In the genomic region with DNA sequence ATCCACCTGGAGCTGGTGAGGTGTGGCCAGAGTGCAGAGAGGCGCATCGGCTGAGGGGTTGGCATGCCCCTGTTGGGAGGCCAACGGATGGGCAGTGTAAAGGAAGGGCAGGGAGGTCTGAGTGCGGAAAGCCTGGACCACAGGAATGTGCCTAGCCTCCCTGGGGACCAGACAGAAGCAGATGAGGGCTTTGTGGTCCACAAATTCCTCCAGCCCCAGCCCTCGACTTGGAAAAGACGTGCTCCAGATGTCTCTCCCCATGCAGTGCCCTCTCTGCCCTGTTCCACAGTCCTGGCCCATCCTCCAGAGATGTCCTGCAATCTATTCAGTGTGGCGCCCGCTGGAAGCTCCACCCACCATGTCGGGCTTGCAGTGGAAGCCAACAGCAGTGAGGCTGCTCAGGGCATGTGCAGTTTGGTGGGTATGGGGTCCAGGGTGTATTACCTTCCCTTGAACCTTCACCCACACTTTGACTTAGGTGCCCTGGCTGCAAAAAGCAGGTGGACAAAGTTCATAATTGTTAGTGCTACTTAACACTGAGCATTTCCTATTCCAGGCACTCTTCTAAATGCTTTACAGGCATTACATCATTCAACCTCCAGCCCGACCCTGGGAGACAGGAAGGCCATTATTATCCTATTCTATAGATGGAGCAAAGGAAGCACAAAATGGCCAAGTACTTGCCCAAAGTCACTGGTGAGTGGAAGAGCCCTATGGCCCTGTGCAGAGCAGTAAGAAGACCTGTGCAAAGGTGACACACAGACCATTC, we compare ENCODE assay signal across 27 cellular contexts.
A peak's percentile ranks its signal among the peaks of the same experiment; 100 is the strongest.
DNase-seq lines count a peak whose midpoint lies in the region; ATAC-seq, FAIRE-seq and TF ChIP-seq lines count a peak whose summit lies in the region.
"Had no signal": no experiment of that assay in that cellular context is flagged by ENCODE, and none has a peak within 500 bp of the region (broad histone marks: within the 10 kb centered on the region; RNA-seq: fewer than 3 reads in every experiment).

No MANE protein-coding gene starts in this region.

- no peaks in the 10 kb centered on the region for H3K27me3 Mint-ChIP-seq in mesothelial cell of epicardium (ENCODE audit: low read depth)
- H3K27me3 Mint-ChIP-seq: activated naive CD8-positive, alpha-beta T cell had no signal

- no peak overlapping the region for H3K27ac Mint-ChIP-seq in mesothelial cell of epicardium
- H3K27ac Mint-ChIP-seq: activated CD8-positive, alpha-beta memory T cell treated with anti-CD3 and anti-CD28 coated beads, Interleukin-2, amount 10 ng/mL, durations not matched to agents 7 days and 5 days; activated naive CD8-positive, alpha-beta T cell; activated T-helper 1 cell treated with anti-CD3 and anti-CD28 coated beads, Interleukin-12 subunit alpha, Interleukin-12 subunit beta, Interleukin-2, Interleukin-4 antibody, amounts not matched to agents 30 ng/mL and 10 ng/mL and 1 ng/mL, durations not matched to agents 14 hours and 24 hours and 36 hours; immature natural killer cell; T-cell had no signal

- DNase-seq in NCI-H146 (lab: John Stamatoyannopoulos, UW) (peak; percentile 11), NCI-H146 treated with DMSO at 0.1 percent for 48 hours (lab: John Stamatoyannopoulos, UW; ENCODE audit: unreplicated experiment) (no peak), adipocyte (ENCODE audit: low read depth) (peak; percentile 21), islet precursor cell (peak; percentile 74), urothelium cell line (ENCODE audit: low spot score) (peak; percentile 87), DMS153 treated with DMSO at 0.1 percent for 48 hours (lab: John Stamatoyannopoulos, UW; ENCODE audit: unreplicated experiment) (no peak), mesothelial cell of epicardium (ENCODE audit: low spot score in 2 of 2, unreplicated experiment in 2 of 2) (no peak)
- DNase-seq: 8988T; activated CD4-positive, alpha-beta T cell treated with anti-CD3 and anti-CD28 coated beads for 48 hours; activated CD8-positive, alpha-beta memory T cell treated with anti-CD3 and anti-CD28 coated beads, Interleukin-2, amount 10 ng/mL, durations not matched to agents 7 days and 5 days; body of pancreas; C1 segment of cervical spinal cord; GF-D8; heart right ventricle; immature natural killer cell; NCI-H748 treated with DMSO at 0.1 percent for 48 hours; stimulated activated CD4-positive, alpha-beta T cell treated with anti-CD3 and anti-CD28 coated beads, Interleukin-12 subunit alpha, Interleukin-12 subunit beta, amount 100 ng/mL, for 4 hours; stimulated activated CD8-positive, alpha-beta memory T cell treated with anti-CD3 and anti-CD28 coated beads, Interleukin-4, amount 100 ng/mL, for 48 hours; T-cell had no signal

- H3K4me3 ChIP-seq in adipocyte (ENCODE audit: low read length): no peak overlapping the region
- H3K4me3 ChIP-seq: body of pancreas, HAP-1, heart right ventricle, vagina had no signal

- H3K4me1 Mint-ChIP-seq in mesothelial cell of epicardium: peaks cover 56% of the 10 kb centered on the region
- H3K4me1 Mint-ChIP-seq: activated CD8-positive, alpha-beta memory T cell treated with anti-CD3 and anti-CD28 coated beads, Interleukin-2, amount 10 ng/mL, durations not matched to agents 7 days and 5 days; immature natural killer cell; T-cell had no signal

- no peak overlapping the region for H3K4me3 Mint-ChIP-seq in mesothelial cell of epicardium
- H3K4me3 Mint-ChIP-seq: activated CD8-positive, alpha-beta memory T cell treated with anti-CD3 and anti-CD28 coated beads, Interleukin-2, amount 10 ng/mL, durations not matched to agents 7 days and 5 days; activated naive CD8-positive, alpha-beta T cell; activated T-helper 1 cell treated with anti-CD3 and anti-CD28 coated beads, Interleukin-12 subunit alpha, Interleukin-12 subunit beta, Interleukin-2, Interleukin-4 antibody, amounts not matched to agents 30 ng/mL and 10 ng/mL and 1 ng/mL, durations not matched to agents 14 hours and 24 hours and 36 hours; immature natural killer cell; T-cell had no signal

- no peak for TF ChIP-seq CTCF in mesothelial cell of epicardium (IDR thresholded peaks at IDR 0.05; ENCODE audit: unreplicated experiment)

- peaks cover 38% of the 10 kb centered on the region for H3K27me3 ChIP-seq in adipocyte (replicated peaks; ENCODE audit: control insufficient read depth, insufficient read depth, low read length)
- H3K27me3 ChIP-seq: body of pancreas, vagina had no signal

- FAIRE-seq in urothelium cell line (lab: Jason Lieb, UNC): peak; percentile 69
- FAIRE-seq: colon, GM12892 had no signal

- peaks cover 20% of the 10 kb centered on the region for H3K4me1 ChIP-seq in adipocyte (ENCODE audit: control insufficient read depth, insufficient read depth, low read length)
- H3K4me1 ChIP-seq: body of pancreas had no signal

- no peaks in the 10 kb centered on the region for H3K36me3 Mint-ChIP-seq in mesothelial cell of epicardium
- H3K36me3 Mint-ChIP-seq: activated CD8-positive, alpha-beta memory T cell treated with anti-CD3 and anti-CD28 coated beads, Interleukin-2, amount 10 ng/mL, durations not matched to agents 7 days and 5 days; activated naive CD8-positive, alpha-beta T cell; immature natural killer cell; T-cell had no signal

- no peaks in the 10 kb centered on the region for H3K9me3 ChIP-seq in adipocyte (ENCODE audit: control insufficient read depth, low read length)
- H3K9me3 ChIP-seq: body of pancreas, HAP-1, heart right ventricle, vagina had no signal

- no peak overlapping the region for H3K9ac ChIP-seq in adipocyte (ENCODE audit: low read length)

- no peak for ATAC-seq in HG02840 (IDR thresholded peaks at IDR 0.05; ENCODE audit: low FRiP score, unreplicated experiment)
- ATAC-seq: activated CD8-positive, alpha-beta memory T cell treated with anti-CD3 and anti-CD28 coated beads, Interleukin-2, amount 10 ng/mL, durations not matched to agents 7 days and 5 days; body of pancreas; heart right ventricle; Right ventricle myocardium inferior; T-cell had no signal

- H3K9me3 Mint-ChIP-seq in mesothelial cell of epicardium: no peaks in the 10 kb centered on the region
- H3K9me3 Mint-ChIP-seq: activated T-helper 1 cell treated with anti-CD3 and anti-CD28 coated beads, Interleukin-12 subunit alpha, Interleukin-12 subunit beta, Interleukin-2, Interleukin-4 antibody, amounts not matched to agents 30 ng/mL and 10 ng/mL and 1 ng/mL, durations not matched to agents 14 hours and 24 hours and 36 hours; T-cell had no signal

- no peaks in the 10 kb centered on the region for H3K36me3 ChIP-seq in adipocyte (ENCODE audit: control insufficient read depth, insufficient read depth, low read length, severe bottlenecking)
- H3K36me3 ChIP-seq: HAP-1, heart right ventricle, vagina had no signal

Comparison
In these comparisons a context has a peak if more than half of its experiments do, and no peak if none do; other contexts are left out.
1. DNase-seq: peak in NCI-H146 (single experiment), adipocyte (single experiment), islet precursor cell (single experiment) and urothelium cell line (single experiment); none in NCI-H146 treated with DMSO at 0.1 percent for 48 hours (single experiment), DMS153 treated with DMSO at 0.1 percent for 48 hours (single experiment) and mesothelial cell of epicardium (0 of 2).